Comparison of ENCODE assay signal across 8 cellular contexts in genomic region chr9:121267689-121268597, GRCh38. TPM values are rescaled to one million over a fixed set of nuclear protein-coding genes. Genes with fewer than 3 reads are reported as not detected.
DNase-seq lines count a peak whose midpoint lies in the region; ATAC-seq and TF ChIP-seq lines count a peak whose summit lies in the region.

Gene GSN, plus strand, starts transcription at chr9:121268162. Its CDS starts 33,810 bp downstream, at chr9:121301972.

- TF ChIP-seq CTCF in A673 (conservative IDR thresholded peaks at IDR 0.05; ENCODE audit: low read depth, low read length), result no peak
- no peak for TF ChIP-seq CTCF in PC-9 (conservative IDR thresholded peaks at IDR 0.05)
- peak; percentile 0 for TF ChIP-seq CTCF in fibroblast of mammary gland (conservative IDR thresholded peaks at IDR 0.05; ENCODE audit: control insufficient read depth, insufficient read depth, low read depth, low read length)

- H3K27me3 ChIP-seq in A673 (replicated peaks; ENCODE audit: insufficient read depth, low read depth, low read length, poor library complexity), result no peaks in the 10 kb centered on the region
- no peaks in the 10 kb centered on the region for H3K27me3 ChIP-seq in PC-9 (ENCODE audit: insufficient read depth, low read depth)
- no peaks in the 10 kb centered on the region for H3K27me3 ChIP-seq in naive thymus-derived CD4-positive, alpha-beta T cell (ENCODE audit: control insufficient read depth in 2 of 2, insufficient read depth in 2 of 2, low read length in 2 of 2)
- no peaks in the 10 kb centered on the region for H3K27me3 ChIP-seq in stomach smooth muscle (ENCODE audit: control insufficient read depth in 1 of 2, insufficient read depth in 2 of 2, low read length in 2 of 2)

- H3K4me3 ChIP-seq in A673 (ENCODE audit: low read depth, low read length, poor library complexity, severe bottlenecking) (peak within 1 kb of the TSS; percentile 73), PC-9 (peak within 1 kb of the TSS; percentile 93), fibroblast of mammary gland (ENCODE audit: control insufficient read depth, low read depth, low read length) (peak within 1 kb of the TSS; percentile 89), stomach smooth muscle (ENCODE audit: low read length in 2 of 2) (peak within 1 kb of the TSS; percentile 94)
- peak within 1 kb of the TSS; percentile 36 for H3K4me3 ChIP-seq in naive thymus-derived CD4-positive, alpha-beta T cell (ENCODE audit: low read length)

- no peaks in the 10 kb centered on the region for H4K20me1 ChIP-seq in PC-9 (ENCODE audit: insufficient read depth)

- BruUV-seq in A673 (replicated peaks; lab: Mats Ljungman, UMichigan) (no TSS peak), PC-9 (replicated peaks; lab: Mats Ljungman, UMichigan) (no TSS peak)

- ATAC-seq in GM18907 (IDR thresholded peaks at IDR 0.05; ENCODE audit: unreplicated experiment) (peak; percentile 48), HG03280 (IDR thresholded peaks at IDR 0.05; ENCODE audit: unreplicated experiment) (peak; percentile 71)
- ATAC-seq in naive thymus-derived CD4-positive, alpha-beta T cell, result peak; percentile 80

- intact Hi-C loops in A673 (cut with micrococcal nuclease; ENCODE audit: unreplicated experiment) (loop anchor here (5.0 kb wide), 1 partner anchor 41 kb away; no protein-coding TSS in a partner anchor), PC-9 (cut with micrococcal nuclease; ENCODE audit: unreplicated experiment) (loop anchor here (1.0 to 2.0 kb wide), 2 partner anchors 19 to 41 kb away; no protein-coding TSS in a partner anchor)
- intact Hi-C loops in naive thymus-derived CD4-positive, alpha-beta T cell (cut with micrococcal nuclease), result no loop called here

- H3K9me2 ChIP-seq in PC-9 (ENCODE audit: insufficient read depth), result no peaks in the 10 kb centered on the region

- H3K4me3 Mint-ChIP-seq in naive thymus-derived CD4-positive, alpha-beta T cell, result peak within 1 kb of the TSS; percentile 70 to 86 (median 80)

- peak within 1 kb of the TSS; percentile 95 to 98 for H3K9ac ChIP-seq in stomach smooth muscle (ENCODE audit: low read length in 2 of 2)

- DNase-seq in A673 (ENCODE audit: low spot score) (peak; percentile 69), PC-9 (peak; percentile 34 to 74), fibroblast of mammary gland (ENCODE audit: low read depth) (peak; percentile 63)
- DNase-seq in activated T-helper 9 cell treated with anti-CD3 and anti-CD28 coated beads, Interleukin-2, amount 50 U/mL, for 16 hours (ENCODE audit: low read depth), result peak; percentile 21
- peak in 7 of 9 donors; percentile 3 to 56 (median 14) for DNase-seq in naive thymus-derived CD4-positive, alpha-beta T cell

- H2AFZ ChIP-seq in PC-9, result peak within 1 kb of the TSS; percentile 86

- no peaks in the 10 kb centered on the region; the same call in 1 of the 2 replicates for H3F3A ChIP-seq in PC-9 (ENCODE audit: insufficient read depth, low read depth)

- POLR2A ChIA-PET in A673 (lab: Charles Lee; ENCODE audit: low non-redundant PET), result no interaction called here
- POLR2A ChIA-PET in PC-9 (lab: Charles Lee; ENCODE audit: unreplicated experiment), result interaction anchor here (0.5 to 0.7 kb wide), 4 partner anchors 11 to 571 kb away, joined by 3 to 4 read pairs (median 4); no protein-coding TSS in a partner anchor
- POLR2A ChIA-PET in naive thymus-derived CD4-positive, alpha-beta T cell (lab: Charles Lee), result no interaction called here

- peak within 1 kb of the TSS; percentile 79 for H3K4me2 ChIP-seq in PC-9

- H3K9me3 Mint-ChIP-seq in naive thymus-derived CD4-positive, alpha-beta T cell, result no peaks in the 10 kb centered on the region

- no peaks in the 10 kb centered on the region for H3K79me2 ChIP-seq in PC-9 (ENCODE audit: low read depth)

- H3K36me3 ChIP-seq in A673 (ENCODE audit: insufficient read depth, low read length, poor library complexity, severe bottlenecking) (no peaks in the 10 kb centered on the region), PC-9 (ENCODE audit: low read depth) (no peaks in the 10 kb centered on the region), stomach smooth muscle (ENCODE audit: control insufficient read depth in 2 of 2, insufficient read depth in 2 of 2, low read length in 2 of 2) (no peaks in the 10 kb centered on the region)
- no peaks in the 10 kb centered on the region for H3K36me3 ChIP-seq in naive thymus-derived CD4-positive, alpha-beta T cell (ENCODE audit: control insufficient read depth in 2 of 3, insufficient read depth in 3 of 3, low read length in 3 of 3)

- H3K27ac ChIP-seq in A673 (ENCODE audit: low read depth, low read length, poor library complexity, severe bottlenecking) (no peak within 1 kb of the TSS), PC-9 (no peak within 1 kb of the TSS), stomach smooth muscle (ENCODE audit: low read length) (peak within 1 kb of the TSS; percentile 98)
- no peak within 1 kb of the TSS for H3K27ac ChIP-seq in naive thymus-derived CD4-positive, alpha-beta T cell (ENCODE audit: low read depth, low read length)

- CTCF ChIA-PET in A673 (lab: Charles Lee) (interaction anchor here (0.9 to 2.3 kb wide), 3 partner anchors 10 to 108 kb away, joined by 3 to 10 read pairs (median 4); no protein-coding TSS in a partner anchor), PC-9 (lab: Charles Lee) (interaction anchor here (0.6 to 3.1 kb wide), 7 partner anchors 10 to 282 kb away, joined by 3 to 28 read pairs (median 8); no protein-coding TSS in a partner anchor)
- CTCF ChIA-PET in naive thymus-derived CD4-positive, alpha-beta T cell (lab: Charles Lee), result interaction anchor here (0.8 kb wide), 1 partner anchor 11 kb away, joined by 3 read pairs; no protein-coding TSS in a partner anchor

- peaks cover 0 to 5% (median 0%) of the 10 kb centered on the region in 5 donors for H3K36me3 Mint-ChIP-seq in naive thymus-derived CD4-positive, alpha-beta T cell

- H3K27me3 Mint-ChIP-seq in naive thymus-derived CD4-positive, alpha-beta T cell, result peaks cover 0 to 33% (median 9%) of the 10 kb centered on the region in 5 donors

- H3K9me3 ChIP-seq in A673 (ENCODE audit: low read depth, low read length, poor library complexity, severe bottlenecking) (no peaks in the 10 kb centered on the region), PC-9 (ENCODE audit: insufficient read depth, low read depth) (no peaks in the 10 kb centered on the region), stomach smooth muscle (ENCODE audit: control insufficient read depth in 2 of 2, low read length in 2 of 2) (no peaks in the 10 kb centered on the region)
- no peaks in the 10 kb centered on the region for H3K9me3 ChIP-seq in naive thymus-derived CD4-positive, alpha-beta T cell (ENCODE audit: control insufficient read depth in 2 of 3, low read length in 3 of 3)

- peak within 1 kb of the TSS in 3 of 9 donors; percentile 14 to 73 (median 45) for H3K27ac Mint-ChIP-seq in naive thymus-derived CD4-positive, alpha-beta T cell

- H3K4me1 Mint-ChIP-seq in naive thymus-derived CD4-positive, alpha-beta T cell, result peaks cover 6 to 28% (median 19%) of the 10 kb centered on the region in 7 donors

- H3K4me1 ChIP-seq in A673 (ENCODE audit: insufficient read depth, low read length, poor library complexity, severe bottlenecking) (peaks cover 19% of the 10 kb centered on the region), PC-9 (replicated peaks; ENCODE audit: insufficient read depth) (peaks cover 23% of the 10 kb centered on the region), stomach smooth muscle (ENCODE audit: control insufficient read depth, insufficient read depth, low read length) (peaks cover 68% of the 10 kb centered on the region)
- H3K4me1 ChIP-seq in naive thymus-derived CD4-positive, alpha-beta T cell (ENCODE audit: control insufficient read depth in 2 of 2, insufficient read depth in 2 of 2, low read length in 2 of 2), result peaks cover 0 to 5% of the 10 kb centered on the region in 2 donors

RNA-seq across cellular contexts. Expression of gene GSN, which starts in this region (rescaled TPM):
- total RNA-seq in A673 (2021) (28.4 and 43.7 TPM in 2 replicates), PC-9 (2021) (135 and 207 TPM in 2 replicates)
- total RNA-seq in naive thymus-derived CD4-positive, alpha-beta T cell, result 10 to 100 TPM in 1 of 5 experiments, 1 to 10 TPM in 4; 4.2 to 34.6 (median 7.8) TPM
- 1 to 10 TPM; 2.9 to 3.9 TPM for polyA plus RNA-seq in naive thymus-derived CD4-positive, alpha-beta T cell

Comparison
In these comparisons a context has a peak if more than half of its experiments do, and no peak if none do; other contexts are left out.
1. DNase-seq: peak in every context shown above with its lines; median percentile 69 in A673; 63 in fibroblast of mammary gland; 54 in PC-9; 21 in activated T-helper 9 cell treated with anti-CD3 and anti-CD28 coated beads, Interleukin-2, amount 50 U/mL, for 16 hours; 14 in naive thymus-derived CD4-positive, alpha-beta T cell.
2. H3K4me3 ChIP-seq: peak in every context shown above with its lines; median percentile 94 in stomach smooth muscle; 93 in PC-9; 89 in fibroblast of mammary gland; 73 in A673; 36 in naive thymus-derived CD4-positive, alpha-beta T cell.
3. intact Hi-C loops: an anchor here in A673 (5.0 kb wide) and PC-9 (1.0 to 2.0 kb wide); none called in naive thymus-derived CD4-positive, alpha-beta T cell.